11 cellular contexts compared by ENCODE assay signal in genomic region chr13:45669626-45670025, GRCh38. TPM values are rescaled to one million over a fixed set of nuclear protein-coding genes. Genes with fewer than 3 reads are reported as not detected.
DNase-seq lines count a peak whose midpoint lies in the region; ATAC-seq and TF ChIP-seq lines count a peak whose summit lies in the region.
"Not testable (repeated sequence)": the region's sequence is repeated elsewhere in the genome, so short reads cannot be mapped to it uniquely, and the experiment has no call there.
"Had no signal": no experiment of that assay in that cellular context is flagged by ENCODE, and none has a peak within 500 bp of the region (broad histone marks: within the 10 kb centered on the region; RNA-seq: fewer than 3 reads in every experiment).

No MANE protein-coding gene starts in this region.

- peaks cover 7 to 12% (median 7%) of the 10 kb centered on the region in 3 donors for H3K4me1 Mint-ChIP-seq in CD8-positive, alpha-beta memory T cell
- peaks cover 35% of the 10 kb centered on the region for H3K4me1 Mint-ChIP-seq in WTC11
- H3K4me1 Mint-ChIP-seq in activated T-helper 17 cell treated with anti-CD3 and anti-CD28 coated beads, Interleukin-2, amount 50 U/mL, for 72 hours, result not testable (repeated sequence)
- peaks cover 45% of the 10 kb centered on the region for H3K4me1 Mint-ChIP-seq in osteocyte (ENCODE audit: unreplicated experiment)

- not testable (repeated sequence) for H3K4me3 ChIP-seq in CD8-positive, alpha-beta memory T cell (ENCODE audit: low read length)
- peak overlapping the region; percentile 27 for H3K4me3 ChIP-seq in fibroblast of villous mesenchyme (ENCODE audit: low read depth, low read length)

- H3K27me3 ChIP-seq in CD8-positive, alpha-beta memory T cell (ENCODE audit: insufficient read depth, low read length, poor library complexity, severe bottlenecking), result not testable (repeated sequence)

- not testable (repeated sequence) for H3K27ac ChIP-seq in CD8-positive, alpha-beta memory T cell (ENCODE audit: low read depth, low read length)

- H3K36me3 ChIP-seq in CD8-positive, alpha-beta memory T cell (ENCODE audit: insufficient read depth, low read length), result not testable (repeated sequence)

- not testable (repeated sequence) for H3K36me3 Mint-ChIP-seq in CD8-positive, alpha-beta memory T cell; activated T-helper 17 cell treated with anti-CD3 and anti-CD28 coated beads, Interleukin-2, amount 50 U/mL, for 72 hours (ENCODE audit: low read depth); osteocyte (ENCODE audit: unreplicated experiment)
- H3K36me3 Mint-ChIP-seq in WTC11, result peaks cover 19% of the 10 kb centered on the region

- not testable (repeated sequence) for H3K27me3 Mint-ChIP-seq in CD8-positive, alpha-beta memory T cell; WTC11 (ENCODE audit: low read depth); activated T-helper 17 cell treated with anti-CD3 and anti-CD28 coated beads, Interleukin-2, amount 50 U/mL, for 72 hours; osteocyte (ENCODE audit: unreplicated experiment)

- CTCF ChIA-PET in CD8-positive, alpha-beta memory T cell (lab: Charles Lee), result not testable (repeated sequence)
- CTCF ChIA-PET in WTC11 (lab: Charles Lee), result interaction anchor here (1.2 kb wide), 1 partner anchor 14 kb away, joined by 4 read pairs; no protein-coding TSS in a partner anchor

- TF ChIP-seq CTCF in WTC11 (IDR thresholded peaks at IDR 0.05); fibroblast of villous mesenchyme (IDR thresholded peaks at IDR 0.05; ENCODE audit: insufficient read depth, low read depth, low read length); osteocyte (IDR thresholded peaks at IDR 0.05): not testable (repeated sequence)

- not testable (repeated sequence) for ATAC-seq in WTC11; activated T-helper 17 cell treated with anti-CD3 and anti-CD28 coated beads, Interleukin-2, amount 50 U/mL, for 72 hours (replicated peaks)

- not testable (repeated sequence) for H3K9me3 Mint-ChIP-seq in CD8-positive, alpha-beta memory T cell; activated T-helper 17 cell treated with anti-CD3 and anti-CD28 coated beads, Interleukin-2, amount 50 U/mL, for 72 hours; osteocyte (ENCODE audit: unreplicated experiment)
- peaks cover 23% of the 10 kb centered on the region for H3K9me3 Mint-ChIP-seq in WTC11

- not testable (repeated sequence) for DNase-seq in CD8-positive, alpha-beta memory T cell; WTC11 (ENCODE audit: low spot score); fibroblast of villous mesenchyme (ENCODE audit: low read depth); osteocyte (ENCODE audit: extremely low spot score, unreplicated experiment)
- DNase-seq in NCI-H1417 (lab: John Stamatoyannopoulos, UW), result peak in 2 of 3 experiments; percentile 14 to 40
- peak; percentile 44 for DNase-seq in NCI-H748 (lab: John Stamatoyannopoulos, UW; ENCODE audit: unreplicated experiment)

- H3K4me3 Mint-ChIP-seq in CD8-positive, alpha-beta memory T cell, result peak overlapping the region in 4 of 7 donors; percentile 0 to 50 (median 31)
- not testable (repeated sequence) for H3K4me3 Mint-ChIP-seq in WTC11; osteocyte (ENCODE audit: unreplicated experiment)
- peak overlapping the region; percentile 45 for H3K4me3 Mint-ChIP-seq in activated T-helper 17 cell treated with anti-CD3 and anti-CD28 coated beads, Interleukin-2, amount 50 U/mL, for 72 hours

- not testable (repeated sequence) for H3K9me3 ChIP-seq in CD8-positive, alpha-beta memory T cell (ENCODE audit: low read length)

- POLR2A ChIA-PET in CD8-positive, alpha-beta memory T cell (lab: Charles Lee); WTC11 (lab: Charles Lee): not testable (repeated sequence)

- not testable (repeated sequence) for H3K4me1 ChIP-seq in CD8-positive, alpha-beta memory T cell (ENCODE audit: insufficient read depth, low read length)

- peak overlapping the region in 3 of 8 donors; percentile 28 to 78 (median 45) for H3K27ac Mint-ChIP-seq in CD8-positive, alpha-beta memory T cell
- H3K27ac Mint-ChIP-seq in WTC11 (peak overlapping the region; percentile 61), osteocyte (ENCODE audit: unreplicated experiment) (peak overlapping the region; percentile 13)
- H3K27ac Mint-ChIP-seq in activated T-helper 17 cell treated with anti-CD3 and anti-CD28 coated beads, Interleukin-2, amount 50 U/mL, for 72 hours, result not testable (repeated sequence)

RNA-seq across cellular contexts. Expression of gene CBY2, which starts 32.5 kb away (rescaled TPM):
- not detected for total RNA-seq in CD8-positive, alpha-beta memory T cell
- polyA plus RNA-seq in CD8-positive, alpha-beta memory T cell, result not detected
- total RNA-seq in WTC11 (2021) (0.50 to 0.74 TPM in 2 of 3 replicates, not detected in the other), fibroblast of villous mesenchyme (not detected in 2 replicates), osteocyte (not detected in 2 replicates)
- total RNA-seq in activated T-helper 17 cell treated with anti-CD3 and anti-CD28 coated beads, Interleukin-2, amount 50 U/mL, for 72 hours, result not detected
- total RNA-seq: GM23248, HT1080 had no signal
- polyA plus RNA-seq: BJ, GM23248, SK-N-SH had no signal

RNA-seq across cellular contexts. Expression of gene ERICH6B, which starts 54.1 kb away (rescaled TPM):
- not detected for total RNA-seq in CD8-positive, alpha-beta memory T cell
- not detected for polyA plus RNA-seq in CD8-positive, alpha-beta memory T cell
- 0.16 TPM in 1 of 3 replicates, not detected in the others for total RNA-seq in WTC11 (2021)
- not detected for total RNA-seq in activated T-helper 17 cell treated with anti-CD3 and anti-CD28 coated beads, Interleukin-2, amount 50 U/mL, for 72 hours
- not detected in 2 replicates for total RNA-seq in fibroblast of villous mesenchyme
- not detected in 2 replicates for total RNA-seq in osteocyte
- total RNA-seq: GM23248, HT1080 had no signal
- polyA plus RNA-seq: BJ, GM23248, SK-N-SH had no signal
